Comparison of ENCODE assay signal across 25 cellular contexts in the genomic region with DNA sequence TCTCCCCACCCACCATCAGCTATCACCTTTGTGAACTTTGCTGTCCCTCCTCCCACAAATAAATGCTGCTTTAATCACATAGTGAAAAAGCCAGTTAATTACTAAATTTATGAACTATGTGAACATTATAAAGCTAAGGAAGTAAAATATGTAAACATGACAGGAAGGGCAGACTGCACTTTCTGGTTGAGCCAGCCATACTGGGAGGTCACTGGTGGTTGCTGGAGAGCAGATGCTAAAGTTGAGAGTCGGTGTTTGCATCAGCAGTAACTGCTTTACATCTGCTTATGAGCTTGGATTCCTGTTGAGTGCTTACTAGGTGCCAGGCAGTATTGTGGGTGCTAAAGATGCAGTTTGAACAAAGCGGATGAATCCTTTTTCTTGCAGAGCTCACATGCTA.
DNase-seq lines count a peak whose midpoint lies in the region; ATAC-seq, FAIRE-seq and TF ChIP-seq lines count a peak whose summit lies in the region.
"Had no signal": no experiment of that assay in that cellular context is flagged by ENCODE, and none has a peak within 500 bp of the region (broad histone marks: within the 10 kb centered on the region; RNA-seq: fewer than 3 reads in every experiment).

No MANE protein-coding gene starts in this region.

- no peak for TF ChIP-seq CTCF in cardiac muscle cell (IDR thresholded peaks at IDR 0.05; ENCODE audit: low read depth, low read length)
- no peak for TF ChIP-seq CTCF in type B pancreatic cell (conservative IDR thresholded peaks at IDR 0.05)
- no peak for TF ChIP-seq CTCF in D721Med (IDR thresholded peaks at IDR 0.05; ENCODE audit: insufficient read depth, missing control alignments)

- no peaks in the 10 kb centered on the region for H3K27me3 Mint-ChIP-seq in type B pancreatic cell
- H3K27me3 Mint-ChIP-seq: CD4-positive, alpha-beta T cell had no signal

- peaks cover 6% of the 10 kb centered on the region for H3K4me1 Mint-ChIP-seq in type B pancreatic cell (ENCODE audit: unreplicated experiment)

- H2BK12ac ChIP-seq in mesenchymal stem cell (ENCODE audit: low read length in 2 of 2): no peak overlapping the region

- H2AFZ ChIP-seq in mesenchymal stem cell (ENCODE audit: low read depth, low read length): no peak overlapping the region

- no peak overlapping the region for H4K8ac ChIP-seq in mesenchymal stem cell (ENCODE audit: low read length)

- peak overlapping the region; percentile 15 for H4K91ac ChIP-seq in mesenchymal stem cell (ENCODE audit: low read length)

- no peak overlapping the region for H3K18ac ChIP-seq in mesenchymal stem cell (ENCODE audit: low read depth in 1 of 2, low read length in 2 of 2)

- H3K9ac ChIP-seq in mesenchymal stem cell (ENCODE audit: low read length): no peak overlapping the region
- H3K9ac ChIP-seq: BLaER1 treated with 17β-estradiol and CSF1 and Interleukin-3, amounts not matched to agents 10 nM and 100 nM had no signal

- no peaks in the 10 kb centered on the region for H3K36me3 ChIP-seq in cardiac muscle cell
- H3K36me3 ChIP-seq in mesenchymal stem cell (ENCODE audit: control insufficient read depth in 1 of 2, insufficient read depth in 2 of 2, low read depth in 1 of 2, low read length in 2 of 2): peaks cover 0 to 5% of the 10 kb centered on the region in 2 experiments
- H3K36me3 ChIP-seq: BE2C, HAP-1 had no signal

- H3K9me3 ChIP-seq in cardiac muscle cell (ENCODE audit: low read depth): no peaks in the 10 kb centered on the region
- H3K9me3 ChIP-seq in mesenchymal stem cell (ENCODE audit: control insufficient read depth, low read length): no peaks in the 10 kb centered on the region
- H3K9me3 ChIP-seq: A549, BE2C, HAP-1 had no signal

- no peak for ATAC-seq in left ventricle myocardium superior
- no peak for ATAC-seq in GM19455 (IDR thresholded peaks at IDR 0.05; ENCODE audit: unreplicated experiment)
- ATAC-seq: A549 had no signal

- no peak overlapping the region for H3K4me3 Mint-ChIP-seq in type B pancreatic cell
- H3K4me3 Mint-ChIP-seq: CD14-positive monocyte; CD4-positive, alpha-beta T cell; CD8-positive, alpha-beta memory T cell had no signal

- H2AK5ac ChIP-seq in mesenchymal stem cell (ENCODE audit: low read length, severe bottlenecking): no peak overlapping the region

- H3K36me3 Mint-ChIP-seq in type B pancreatic cell: no peaks in the 10 kb centered on the region
- H3K36me3 Mint-ChIP-seq: CD14-positive monocyte; CD8-positive, alpha-beta memory T cell had no signal

- no peak overlapping the region for H2BK5ac ChIP-seq in mesenchymal stem cell (ENCODE audit: low read depth, low read length, poor library complexity, severe bottlenecking)

- H3K4me1 ChIP-seq in cardiac muscle cell (ENCODE audit: low read depth) (peaks cover 4% of the 10 kb centered on the region), mesenchymal stem cell (ENCODE audit: control insufficient read depth, insufficient read depth, low read depth, low read length) (no peaks in the 10 kb centered on the region)
- H3K4me1 ChIP-seq: A549; BE2C; BLaER1 treated with 17β-estradiol and CSF1 and Interleukin-3, amounts not matched to agents 10 nM and 100 nM had no signal

- FAIRE-seq in endometrium (lab: Jason Lieb, UNC): peak; percentile 96
- FAIRE-seq in D721Med (lab: Jason Lieb, UNC): no peak
- FAIRE-seq: A549, GM12891, GM18507, H54 had no signal

- H3K9me3 Mint-ChIP-seq in type B pancreatic cell: no peaks in the 10 kb centered on the region
- H3K9me3 Mint-ChIP-seq: CD4-positive, alpha-beta T cell had no signal

- H3K4ac ChIP-seq in mesenchymal stem cell (ENCODE audit: low read depth in 1 of 2, low read length in 2 of 2): no peak overlapping the region

- no peaks in the 10 kb centered on the region for H3K79me1 ChIP-seq in mesenchymal stem cell (replicated peaks; ENCODE audit: low read length, poor library complexity, severe bottlenecking)

- H3K4me2 ChIP-seq in mesenchymal stem cell (ENCODE audit: low read length, poor library complexity, severe bottlenecking): no peak overlapping the region
- H3K4me2 ChIP-seq: A549; BLaER1 treated with 17β-estradiol and CSF1 and Interleukin-3, amounts not matched to agents 10 nM and 100 nM had no signal

- DNase-seq in cardiac muscle cell (ENCODE audit: low read depth in 1 of 2, low spot score in 1 of 2): no peak
- no peak for DNase-seq in left ventricle myocardium superior
- DNase-seq in mesenchymal stem cell: no peak
- no peak for DNase-seq in type B pancreatic cell (ENCODE audit: extremely low spot score, unreplicated experiment)
- DNase-seq in kidney glomerular epithelial cell (lab: John Stamatoyannopoulos, UW): no peak
- DNase-seq in D721Med (ENCODE audit: insufficient read length, low spot score): no peak
- DNase-seq: ACHN; AML-193; BE2C; CD4-positive, alpha-beta T cell; CD8-positive, alpha-beta memory T cell; DMS53; DMS79 treated with DMSO at 0.1 percent for 48 hours; GF-D8; GOT3 had no signal

- no peak overlapping the region for H2BK120ac ChIP-seq in mesenchymal stem cell (ENCODE audit: low read depth, low read length)

- no peak overlapping the region for H2BK15ac ChIP-seq in mesenchymal stem cell (ENCODE audit: low read depth, poor library complexity, severe bottlenecking)

- H3K14ac ChIP-seq in mesenchymal stem cell (ENCODE audit: low read length in 2 of 2): peak overlapping the region in 1 of 2 experiments; percentile 70

- H3K23ac ChIP-seq in mesenchymal stem cell (ENCODE audit: low read length in 2 of 2): no peak overlapping the region

- no peak overlapping the region for H3K4me3 ChIP-seq in cardiac muscle cell
- H3K4me3 ChIP-seq in mesenchymal stem cell (ENCODE audit: insufficient read depth in 1 of 2, low read depth in 1 of 2, low read length in 2 of 2): no peak overlapping the region
- H3K4me3 ChIP-seq: A549; BLaER1 treated with 17β-estradiol and CSF1 and Interleukin-3, amounts not matched to agents 10 nM and 100 nM; HAP-1 had no signal

- 95% methylated on average over 2 of the region's 2 CpGs for WGBS in mesenchymal stem cell

- H3K27ac Mint-ChIP-seq in type B pancreatic cell: peak overlapping the region; percentile 40
- H3K27ac Mint-ChIP-seq: CD14-positive monocyte; CD4-positive, alpha-beta T cell; CD8-positive, alpha-beta memory T cell had no signal

- H3K27me3 ChIP-seq in cardiac muscle cell (no peaks in the 10 kb centered on the region), mesenchymal stem cell (ENCODE audit: control insufficient read depth in 1 of 2, insufficient read depth in 1 of 2, low read length in 2 of 2) (no peaks in the 10 kb centered on the region)
- H3K27me3 ChIP-seq: BE2C; BLaER1 treated with 17β-estradiol and CSF1 and Interleukin-3, amounts not matched to agents 10 nM and 100 nM had no signal

- H3K27ac ChIP-seq in cardiac muscle cell (peak overlapping the region; percentile 2), mesenchymal stem cell (ENCODE audit: low read length, poor library complexity, severe bottlenecking) (no peak overlapping the region)
- H3K27ac ChIP-seq: 22Rv1; A549; BLaER1 treated with 17β-estradiol and CSF1 and Interleukin-3, amounts not matched to agents 10 nM and 100 nM had no signal

- intact Hi-C loops in left ventricle myocardium superior (cut with micrococcal nuclease): no loop called here
